Comparison of ENCODE assay signal across 2 cellular contexts in the genomic region with DNA sequence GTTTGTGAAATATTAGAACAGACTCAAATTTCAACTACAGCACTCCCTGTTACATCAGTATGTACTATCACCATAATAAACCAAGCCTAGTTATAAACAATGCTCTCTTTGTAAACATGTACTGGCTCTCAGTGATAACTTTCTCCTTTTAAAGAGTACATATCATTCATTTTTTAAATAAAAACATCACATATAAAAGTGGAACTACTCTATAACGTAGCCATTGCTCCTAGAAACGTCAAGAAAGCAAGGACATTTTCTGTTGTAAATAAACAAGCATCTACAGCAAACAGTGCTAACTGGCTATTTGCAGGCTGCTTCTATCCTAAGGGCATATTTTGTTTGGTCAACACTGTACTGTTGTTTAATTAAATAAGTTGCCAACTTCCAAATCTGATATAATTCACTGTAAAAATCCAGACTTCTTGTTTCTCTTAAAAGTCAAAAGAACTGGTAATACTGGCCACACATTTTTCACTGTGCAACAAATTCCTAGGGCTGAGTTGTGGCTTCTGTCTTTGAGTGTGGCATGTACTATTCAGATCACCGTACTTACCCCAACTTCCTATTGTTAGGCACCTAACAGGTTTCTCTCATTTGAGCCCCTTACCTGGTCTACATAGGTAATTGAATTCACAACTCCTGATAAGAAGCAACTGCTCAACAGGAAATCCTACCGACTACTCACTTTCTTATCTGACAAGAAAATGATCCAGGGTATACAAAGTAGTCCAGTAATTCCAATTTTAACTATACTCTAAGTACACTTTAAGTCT.
A peak's percentile ranks its signal among the peaks of the same experiment; 100 is the strongest.
TF ChIP-seq lines count a peak whose summit lies in the region.

No MANE protein-coding gene starts in this region.

TF ChIP-seq in K562, 482 proteins besides CTCF, POLR2A, EP300 and RAD21 (continued from another document):
- TF ChIP-seq BMI1 (IDR thresholded peaks at IDR 0.05; ENCODE audit: low read length) (no peak), PML (IDR thresholded peaks at IDR 0.05; ENCODE audit: low read length) (no peak), ELF1 (tag; IDR thresholded peaks at IDR 0.05) (no peak), DPF2 (IDR thresholded peaks at IDR 0.05) (0 out of 2 replicates have a peak, but pooled peaks have one; percentile 22), ARID1B (IDR thresholded peaks at IDR 0.05) (peak; percentile 18; the same call in 1 of the 2 replicates), ZEB2 (IDR thresholded peaks at IDR 0.05) (peak; percentile 40; the same call in 1 of the 2 replicates), ETV5 (CRISPR knock-in tag; IDR thresholded peaks at IDR 0.05; ENCODE audit: low read depth) (no peak), ILF3 (IDR thresholded peaks at IDR 0.05; ENCODE audit: borderline replicate concordance) (no peak), XRCC5 (IDR thresholded peaks at IDR 0.05; ENCODE audit: low read depth, low read length) (no peak), SIN3B (IDR thresholded peaks at IDR 0.05; ENCODE audit: low read depth) (no peak), FOXJ2 (tag; IDR thresholded peaks at IDR 0.05) (peak; percentile 58; the same call in 1 of the 2 replicates), ZNF77 (CRISPR knock-in tag; IDR thresholded peaks at IDR 0.05) (no peak), MYBL2 (IDR thresholded peaks at IDR 0.05; ENCODE audit: low read depth) (0 out of 2 replicates have a peak, but pooled peaks have one; percentile 22), MYBL2 (CRISPR knock-in tag; IDR thresholded peaks at IDR 0.05; ENCODE audit: borderline replicate concordance) (no peak)
- TF ChIP-seq, protein P1, sequence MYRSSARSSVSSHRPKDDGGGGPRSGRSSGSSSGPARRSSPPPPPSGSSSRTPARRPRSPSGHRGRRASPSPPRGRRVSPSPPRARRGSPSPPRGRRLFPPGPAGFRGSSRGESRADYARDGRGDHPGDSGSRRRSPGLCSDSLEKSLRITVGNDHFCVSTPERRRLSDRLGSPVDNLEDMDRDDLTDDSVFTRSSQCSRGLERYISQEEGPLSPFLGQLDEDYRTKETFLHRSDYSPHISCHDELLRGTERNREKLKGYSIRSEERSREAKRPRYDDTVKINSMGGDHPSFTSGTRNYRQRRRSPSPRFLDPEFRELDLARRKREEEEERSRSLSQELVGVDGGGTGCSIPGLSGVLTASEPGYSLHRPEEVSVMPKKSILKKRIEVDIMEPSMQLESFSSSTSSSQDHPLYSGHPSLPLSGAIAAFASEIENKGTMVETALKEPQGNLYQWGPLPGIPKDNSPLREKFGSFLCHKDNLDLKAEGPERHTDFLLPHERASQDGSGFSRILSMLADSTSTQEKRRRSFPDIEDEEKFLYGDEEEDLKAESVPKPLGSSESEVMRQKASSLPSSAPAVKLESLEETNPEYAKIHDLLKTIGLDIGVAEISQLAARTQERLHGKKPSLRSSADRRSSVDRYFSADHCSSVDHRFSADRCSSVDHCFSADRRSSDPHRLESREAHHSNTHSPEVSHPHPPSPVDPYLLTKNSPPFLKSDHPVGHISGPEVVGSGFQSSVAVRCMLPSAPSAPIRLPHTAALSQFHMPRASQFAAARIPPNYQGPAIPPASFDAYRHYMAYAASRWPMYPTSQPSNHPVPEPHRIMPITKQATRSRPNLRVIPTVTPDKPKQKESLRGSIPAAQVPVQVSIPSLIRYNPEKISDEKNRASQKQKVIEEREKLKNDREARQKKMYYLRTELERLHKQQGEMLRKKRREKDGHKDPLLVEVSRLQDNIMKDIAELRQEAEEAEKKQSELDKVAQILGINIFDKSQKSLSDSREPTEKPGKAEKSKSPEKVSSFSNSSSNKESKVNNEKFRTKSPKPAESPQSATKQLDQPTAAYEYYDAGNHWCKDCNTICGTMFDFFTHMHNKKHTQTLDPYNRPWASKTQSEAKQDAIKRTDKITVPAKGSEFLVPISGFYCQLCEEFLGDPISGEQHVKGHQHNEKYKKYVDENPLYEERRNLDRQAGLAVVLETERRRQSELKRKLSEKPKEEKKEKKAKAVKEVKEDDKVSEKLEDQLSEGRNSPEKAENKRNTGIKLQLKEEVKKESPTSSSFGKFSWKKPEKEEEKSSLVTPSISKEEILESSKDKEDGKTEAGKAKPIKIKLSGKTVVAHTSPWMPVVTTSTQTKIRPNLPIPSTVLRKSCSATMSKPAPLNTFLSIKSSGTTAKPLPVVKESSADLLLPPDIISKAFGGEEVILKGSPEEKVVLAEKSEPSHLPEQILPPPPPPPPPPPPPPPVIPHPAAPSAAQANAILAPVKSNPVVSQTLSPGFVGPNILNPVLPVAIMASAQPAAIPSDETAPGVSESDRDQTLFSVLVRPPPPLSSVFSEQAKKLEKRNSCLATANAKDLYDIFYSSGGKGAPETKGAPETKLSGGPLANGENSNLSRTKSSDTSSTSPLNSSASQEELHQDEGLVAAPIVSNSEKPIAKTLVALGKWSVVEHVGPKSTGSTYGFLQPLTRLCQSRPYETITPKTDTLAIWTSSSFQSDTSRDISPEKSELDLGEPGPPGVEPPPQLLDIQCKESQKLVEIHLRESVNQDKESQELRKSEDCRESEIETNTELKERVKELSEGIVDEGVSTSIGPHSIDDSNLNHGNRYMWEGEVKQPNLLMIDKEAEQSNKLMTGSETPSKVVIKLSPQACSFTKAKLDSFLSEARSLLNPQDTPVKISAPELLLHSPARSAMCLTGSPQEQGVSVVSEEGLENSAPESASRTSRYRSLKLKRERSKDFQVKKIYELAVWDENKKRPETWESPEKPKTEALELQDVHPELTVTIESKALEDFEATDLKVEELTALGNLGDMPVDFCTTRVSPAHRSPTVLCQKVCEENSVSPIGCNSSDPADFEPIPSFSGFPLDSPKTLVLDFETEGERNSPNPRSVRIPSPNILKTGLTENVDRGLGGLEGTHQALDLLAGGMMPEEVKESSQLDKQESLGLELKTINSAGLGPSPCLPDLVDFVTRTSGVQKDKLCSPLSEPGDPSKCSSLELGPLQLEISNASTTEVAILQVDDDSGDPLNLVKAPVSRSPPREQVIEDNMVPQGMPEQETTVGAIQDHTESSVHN (IDR thresholded peaks at IDR 0.05; ENCODE audit: borderline replicate concordance in 1 of 2, low read depth in 1 of 2) = 0 out of 4 replicates have a peak, but pooled peaks of 1 of the 2 experiments have one; percentile 42

TF ChIP-seq in SK-N-SH, 30 proteins besides CTCF, POLR2A, EP300 and RAD21 (continued from another document):
- TF ChIP-seq, protein P2, sequence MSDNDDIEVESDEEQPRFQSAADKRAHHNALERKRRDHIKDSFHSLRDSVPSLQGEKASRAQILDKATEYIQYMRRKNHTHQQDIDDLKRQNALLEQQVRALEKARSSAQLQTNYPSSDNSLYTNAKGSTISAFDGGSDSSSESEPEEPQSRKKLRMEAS (IDR thresholded peaks at IDR 0.05; ENCODE audit: low read depth) = no peak
TF ChIP-seq in SK-N-SH: peak in this region for 0.
